8 cellular contexts compared by ENCODE assay signal in genomic region chr20:40689100-40689942, GRCh38. TPM values are rescaled to one million over a fixed set of nuclear protein-coding genes. Genes with fewer than 3 reads are reported as not detected.
A peak's percentile ranks its signal among the peaks of the same experiment; 100 is the strongest.
DNase-seq lines count a peak whose midpoint lies in the region; ATAC-seq and TF ChIP-seq lines count a peak whose summit lies in the region.

TSS of gene MAFB (minus strand) at chr20:40689236. CDS start at chr20:40688850, 386 bp downstream.

- H3K4me3 ChIP-seq in HAP-1 = peak within 1 kb of the TSS; percentile 22
- H3K4me3 ChIP-seq in fibroblast of mammary gland (ENCODE audit: control insufficient read depth, low read depth, low read length) = peak within 1 kb of the TSS; percentile 50
- peak within 1 kb of the TSS; percentile 85 for H3K4me3 ChIP-seq in stomach smooth muscle (ENCODE audit: low read length in 2 of 2)

- ATAC-seq in HG02840 (IDR thresholded peaks at IDR 0.05; ENCODE audit: low FRiP score, unreplicated experiment) = no peak

- in situ Hi-C loops in G401 (cut with HindIII; ENCODE audit: low sequenced_read_pairs) (no loop called here), HAP-1 (cut with MboI; ENCODE audit: low sequenced_read_pairs) (loop anchor here (25.0 kb wide), 1 partner anchor 1577 kb away; no protein-coding TSS in a partner anchor)

- H3K9ac ChIP-seq in stomach smooth muscle (ENCODE audit: low read length in 2 of 2) = peak within 1 kb of the TSS; percentile 72 to 85

- H3K4me1 ChIP-seq in HAP-1 = peaks cover 2% of the 10 kb centered on the region; the same call in 1 of the 2 replicates
- peaks cover 45% of the 10 kb centered on the region for H3K4me1 ChIP-seq in stomach smooth muscle (ENCODE audit: control insufficient read depth, insufficient read depth, low read length)

- DNase-seq in G401 (ENCODE audit: low spot score) (peak; percentile 49), HAP-1 (ENCODE audit: low spot score in 2 of 2) (peak; percentile 32 to 67), NCI-H2029 treated with DMSO at 0.1 percent for 48 hours (lab: John Stamatoyannopoulos, UW) (peak; percentile 82), fibroblast of mammary gland (ENCODE audit: low read depth) (peak; percentile 82), myocyte (ENCODE audit: low read depth) (peak; percentile 72)
- peak; percentile 25 for DNase-seq in activated T-cell treated with anti-CD3 and anti-CD28 coated beads, Interleukin-2, amount 50 U/mL, for 1 hour

- H3K27me3 ChIP-seq in HAP-1 (ENCODE audit: low read depth) (peaks cover 49% of the 10 kb centered on the region), stomach smooth muscle (ENCODE audit: control insufficient read depth in 1 of 2, insufficient read depth in 2 of 2, low read length in 2 of 2) (peaks cover 34 to 43% of the 10 kb centered on the region in 2 donors)

- peak within 1 kb of the TSS; percentile 95 for H3K27ac ChIP-seq in stomach smooth muscle (ENCODE audit: low read length)

- TF ChIP-seq CTCF in fibroblast of mammary gland (conservative IDR thresholded peaks at IDR 0.05; ENCODE audit: control insufficient read depth, insufficient read depth, low read depth, low read length) = no peak

- H3K9me3 ChIP-seq in HAP-1 = no peaks in the 10 kb centered on the region
- H3K9me3 ChIP-seq in stomach smooth muscle (ENCODE audit: control insufficient read depth in 2 of 2, low read length in 2 of 2) = no peaks in the 10 kb centered on the region

- H3K36me3 ChIP-seq in HAP-1 (replicated peaks) = no peaks in the 10 kb centered on the region
- peaks cover 0 to 4% of the 10 kb centered on the region in 2 donors for H3K36me3 ChIP-seq in stomach smooth muscle (ENCODE audit: control insufficient read depth in 2 of 2, insufficient read depth in 2 of 2, low read length in 2 of 2)

RNA-seq across cellular contexts. Expression of gene MAFB, which starts in this region (rescaled TPM):
- 0.31 and 1.0 TPM in 2 replicates for total RNA-seq in G401 (2014; rRNA removed; shearing (Covaris generic))
- total RNA-seq in myocyte = 0.37 and 0.78 TPM in 2 replicates
- 0.53 TPM for polyA plus RNA-seq in myocyte (2012)

Comparison
In these comparisons a context has a peak if more than half of its experiments do, and no peak if none do; other contexts are left out.
1. Peak in DNase-seq in myocyte; RNA of the gene not detected or under 1 TPM.
2. DNase-seq: peak in every context shown above with its lines; median percentile 82 in NCI-H2029 treated with DMSO at 0.1 percent for 48 hours; 82 in fibroblast of mammary gland; 72 in myocyte; 50 in HAP-1; 49 in G401; 25 in activated T-cell treated with anti-CD3 and anti-CD28 coated beads, Interleukin-2, amount 50 U/mL, for 1 hour.
3. H3K4me3 ChIP-seq: peak in every context shown above with its lines; median percentile 85 in stomach smooth muscle; 50 in fibroblast of mammary gland; 22 in HAP-1.